ENCODE assay signal across 8 cellular contexts in genomic region chr9:26892251-26893029, GRCh38. TPM values are rescaled to one million over a fixed set of nuclear protein-coding genes. Genes with fewer than 3 reads are reported as not detected.
DNase-seq lines count a peak whose midpoint lies in the region; FAIRE-seq and TF ChIP-seq lines count a peak whose summit lies in the region.

A gene with protein sequence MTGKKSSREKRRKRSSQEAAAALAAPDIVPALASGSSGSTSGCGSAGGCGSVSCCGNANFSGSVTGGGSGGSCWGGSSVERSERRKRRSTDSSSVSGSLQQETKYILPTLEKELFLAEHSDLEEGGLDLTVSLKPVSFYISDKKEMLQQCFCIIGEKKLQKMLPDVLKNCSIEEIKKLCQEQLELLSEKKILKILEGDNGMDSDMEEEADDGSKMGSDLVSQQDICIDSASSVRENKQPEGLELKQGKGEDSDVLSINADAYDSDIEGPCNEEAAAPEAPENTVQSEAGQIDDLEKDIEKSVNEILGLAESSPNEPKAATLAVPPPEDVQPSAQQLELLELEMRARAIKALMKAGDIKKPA (minus strand): TSS chr9:26892802. CDS start chr9:26892715, 87 bp downstream.

- no peak within 1 kb of the TSS for H2BK120ac ChIP-seq in H9 (ENCODE audit: low read depth, low read length, poor library complexity, severe bottlenecking)
- H2BK120ac ChIP-seq in neuronal stem cell (ENCODE audit: low read depth, low read length) = no peak within 1 kb of the TSS

- no peak within 1 kb of the TSS for H4K8ac ChIP-seq in H9 (replicated peaks; ENCODE audit: insufficient read length, low read depth, low read length)
- peak within 1 kb of the TSS; percentile 92 for H4K8ac ChIP-seq in neuronal stem cell (ENCODE audit: low read depth, low read length)

- H2BK12ac ChIP-seq in H9 (ENCODE audit: insufficient read length, low read depth, low read length) (no peak within 1 kb of the TSS), neuronal stem cell (ENCODE audit: low read length) (peak within 1 kb of the TSS; percentile 41)

- peak; percentile 93 for DNase-seq in H9
- peak; percentile 94 for DNase-seq in M059J (ENCODE audit: low read depth)
- peak; percentile 89 for DNase-seq in SIG-M5 treated with dmso at 0.1 percent for 504 hours (lab: John Stamatoyannopoulos, UW; ENCODE audit: unreplicated experiment)
- peak; percentile 84 to 88 (median 86) for DNase-seq in activated naive CD4-positive, alpha-beta T cell (lab: John Stamatoyannopoulos, UW)
- DNase-seq in foreskin melanocyte = peak; percentile 89
- peak; percentile 81 for DNase-seq in neuronal stem cell (ENCODE audit: low spot score)

- H2AK5ac ChIP-seq in H9 (ENCODE audit: insufficient read length, low read length) (no peak within 1 kb of the TSS), neuronal stem cell (ENCODE audit: low read depth, low read length) (peak within 1 kb of the TSS; percentile 84)

- H3K18ac ChIP-seq in H9 (ENCODE audit: insufficient read length, low read depth, low read length) = peak within 1 kb of the TSS; percentile 95
- H3K18ac ChIP-seq in neuronal stem cell (ENCODE audit: low read length) = peak within 1 kb of the TSS; percentile 99

- no peaks in the 10 kb centered on the region for H3K27me3 Mint-ChIP-seq in H9 (ENCODE audit: low read depth)

- H2BK5ac ChIP-seq in H9 (ENCODE audit: insufficient read length, low read length) = no peak within 1 kb of the TSS
- H2BK5ac ChIP-seq in neuronal stem cell (ENCODE audit: low read length) = peak within 1 kb of the TSS; percentile 82

- no peaks in the 10 kb centered on the region for H3K27me3 ChIP-seq in H9 (ENCODE audit: insufficient read depth, low read length)
- no peaks in the 10 kb centered on the region for H3K27me3 ChIP-seq in neuronal stem cell (ENCODE audit: control insufficient read depth in 3 of 3, insufficient read depth in 3 of 3, low read depth in 1 of 3, low read length in 3 of 3)

- WGBS in H9 (ENCODE audit: extremely low coverage, insufficient read length, low lambda C conversion rate) = no CpG with 5 or more reads among the region's 70 CpGs
- WGBS in neuronal stem cell (ENCODE audit: extremely low coverage in 2 of 2, insufficient read length in 2 of 2, insufficient replicate concordance in 1 of 2), 2 donors = no CpG with 5 or more reads among the region's 70 CpGs

- no peak within 1 kb of the TSS; the same call in 1 of the 2 replicates for H3K4ac ChIP-seq in H9 (ENCODE audit: low read depth, low read length)
- H3K4ac ChIP-seq in neuronal stem cell (ENCODE audit: low read length) = peak within 1 kb of the TSS; percentile 93

- H4K91ac ChIP-seq in H9 (ENCODE audit: insufficient read length, low read depth, low read length) = no peak within 1 kb of the TSS
- no peak within 1 kb of the TSS for H4K91ac ChIP-seq in neuronal stem cell (ENCODE audit: low read depth, low read length, poor library complexity)

- H3K23ac ChIP-seq in H9 (ENCODE audit: insufficient read length, low read depth, low read length) (no peak within 1 kb of the TSS), neuronal stem cell (ENCODE audit: low read depth, low read length, poor library complexity) (peak within 1 kb of the TSS; percentile 93)

- H3K4me2 ChIP-seq in H9 (ENCODE audit: insufficient read depth, insufficient read length, low read length) (peak within 1 kb of the TSS; percentile 48), neuronal stem cell (ENCODE audit: insufficient read depth, low read length, poor library complexity, severe bottlenecking) (peak within 1 kb of the TSS; percentile 33)

- H3K14ac ChIP-seq in H9 (ENCODE audit: insufficient read depth, low read length) (peak within 1 kb of the TSS; percentile 91), neuronal stem cell (ENCODE audit: low read length) (peak within 1 kb of the TSS; percentile 99)

- H3K9ac ChIP-seq in H9 (ENCODE audit: extremely low read depth, insufficient read length, low read length) = peak within 1 kb of the TSS; percentile 93
- peak within 1 kb of the TSS; percentile 98 for H3K9ac ChIP-seq in neuronal stem cell (ENCODE audit: low read depth, low read length, poor library complexity)

- H3K9me3 ChIP-seq in H9 (ENCODE audit: control insufficient read depth, low read depth, low read length) (no peaks in the 10 kb centered on the region), neuronal stem cell (replicated peaks in 1 of 2; ENCODE audit: control insufficient read depth in 2 of 2, insufficient read depth in 1 of 2, low read depth in 1 of 2, low read length in 2 of 2) (no peaks in the 10 kb centered on the region)

- H3K36me3 Mint-ChIP-seq in H9 (ENCODE audit: insufficient read depth in 1 of 3, low read depth in 3 of 3) = peaks cover 5 to 9% (median 7%) of the 10 kb centered on the region in 3 experiments; a peak in 5 of 7 replicates

- H3K27ac Mint-ChIP-seq in H9 = peak within 1 kb of the TSS; percentile 99 to 100 (median 100)

- no peaks in the 10 kb centered on the region for H4K20me1 ChIP-seq in H9 (ENCODE audit: control insufficient read depth, insufficient read depth, insufficient read length)

- peak within 1 kb of the TSS; percentile 98 to 99 for H3K4me3 ChIP-seq in neuronal stem cell (ENCODE audit: low read length in 2 of 2)

- H3K23me2 ChIP-seq in H9 (ENCODE audit: insufficient read length, low read depth, low read length, poor library complexity, severe bottlenecking) = no peaks in the 10 kb centered on the region

- peaks cover 6 to 8% of the 10 kb centered on the region in 2 experiments for H3K9me3 Mint-ChIP-seq in H9

- H3K4me1 Mint-ChIP-seq in H9 = peaks cover 16 to 18% of the 10 kb centered on the region in 2 experiments

- H2BK20ac ChIP-seq in H9 (ENCODE audit: low read depth, low read length, poor library complexity, severe bottlenecking) = no peak within 1 kb of the TSS

- H3K56ac ChIP-seq in H9 (ENCODE audit: insufficient read length, low read depth, low read length) = no peak within 1 kb of the TSS

- H3K27ac ChIP-seq in H9 (ENCODE audit: insufficient read length, low read depth, low read length) (peak within 1 kb of the TSS; percentile 82), neuronal stem cell (replicated peaks; ENCODE audit: low read length) (peak within 1 kb of the TSS; percentile 98)

- TF ChIP-seq CTCF in H9 (conservative IDR thresholded peaks at IDR 0.05) (peak; percentile 55), subcutaneous adipose tissue (IDR thresholded peaks at IDR 0.05; ENCODE audit: low read depth) (no peak)

- no peaks in the 10 kb centered on the region for H3K4me1 ChIP-seq in H9 (ENCODE audit: insufficient read depth, low read length)
- H3K4me1 ChIP-seq in neuronal stem cell (ENCODE audit: control insufficient read depth in 2 of 2, insufficient read depth in 1 of 2, low read depth in 1 of 2, low read length in 2 of 2) = peaks cover 0 to 3% of the 10 kb centered on the region in 2 donors

- H3K79me1 ChIP-seq in H9 (ENCODE audit: insufficient read depth, low read depth, low read length, poor library complexity, severe bottlenecking) (no peaks in the 10 kb centered on the region), neuronal stem cell (ENCODE audit: low read depth, low read length) (peaks cover 4% of the 10 kb centered on the region)

- peak; percentile 91 for FAIRE-seq in G401.6 (lab: Jason Lieb, UNC)

- H2BK15ac ChIP-seq in H9 (ENCODE audit: low read depth, low read length) = no peak within 1 kb of the TSS
- peak within 1 kb of the TSS; percentile 89 for H2BK15ac ChIP-seq in neuronal stem cell (ENCODE audit: low read length)

- peak within 1 kb of the TSS; percentile 93 to 100 for H3K4me3 Mint-ChIP-seq in H9

- H3K79me2 ChIP-seq in H9 (ENCODE audit: insufficient read depth, low read length) = peaks cover 19% of the 10 kb centered on the region; the same call in 1 of the 2 replicates

- H4K5ac ChIP-seq in H9 (ENCODE audit: insufficient read length, low read depth, low read length) = no peak within 1 kb of the TSS

- H3K36me3 ChIP-seq in neuronal stem cell (replicated peaks in 1 of 2; ENCODE audit: control insufficient read depth in 2 of 2, insufficient read depth in 2 of 2, low read length in 2 of 2) = peaks cover 0 to 12% of the 10 kb centered on the region in 2 donors

- H2AFZ ChIP-seq in H9 (ENCODE audit: low read length) = no peak within 1 kb of the TSS
- H2AFZ ChIP-seq in neuronal stem cell (ENCODE audit: low read length) = peak within 1 kb of the TSS; percentile 100

- no peak within 1 kb of the TSS for H3T11ph ChIP-seq in H9 (ENCODE audit: low read length)

RNA-seq across cellular contexts. Expression of the gene that starts here (rescaled TPM):
- total RNA-seq in H9 (2021) (30.3 and 30.5 TPM in 2 replicates), subcutaneous adipose tissue (10 to 100 TPM in 3 of 4 donors, 1 to 10 TPM in 1; 10.0 to 17.0 (median 12.6) TPM)
- total RNA-seq in M059J (2014; rRNA removed; shearing (Covaris generic)) = 19.5 and 32.7 TPM in 2 replicates
- 14.3 TPM for polyA plus RNA-seq in neuronal stem cell (2013, experiment 1 of 2)
- polyA plus RNA-seq in neuronal stem cell (2013, experiment 2 of 2) = 15.5 TPM

Comparison
In these comparisons a context has a peak if more than half of its experiments do, and no peak if none do; other contexts are left out.
1. Peak in every context shown above with its lines: DNase-seq, H3K4me3 ChIP-seq and H3K27ac ChIP-seq.